Comparison of ENCODE assay signal across 1 cellular context in the genomic region with DNA sequence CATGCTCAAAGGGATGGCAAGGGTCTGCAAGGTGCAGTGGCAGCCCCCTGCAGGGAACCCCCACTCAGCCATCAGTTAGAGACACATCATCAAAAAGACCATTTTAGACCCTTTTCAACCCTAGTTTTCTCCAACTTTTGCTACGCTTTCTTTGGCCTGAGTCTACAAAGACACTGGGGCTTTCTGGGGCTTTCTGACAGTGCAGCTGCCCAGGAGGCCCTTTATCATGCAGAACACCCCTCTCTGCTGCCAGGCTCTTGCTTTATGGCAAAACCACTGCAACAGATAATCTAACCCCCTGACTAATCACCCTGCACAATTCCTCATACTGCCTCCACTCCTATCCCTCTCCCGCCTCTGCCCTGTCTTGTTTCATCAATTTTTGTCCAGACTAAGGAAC.
TF ChIP-seq lines count a peak whose summit lies in the region.

No MANE protein-coding gene starts in this region.

TF ChIP-seq in K562, 482 proteins besides CTCF, POLR2A, EP300 and RAD21 (continued from another document):
- TF ChIP-seq ZNF174 (CRISPR knock-in tag; IDR thresholded peaks at IDR 0.05), result no peak
- TF ChIP-seq, protein P1, sequence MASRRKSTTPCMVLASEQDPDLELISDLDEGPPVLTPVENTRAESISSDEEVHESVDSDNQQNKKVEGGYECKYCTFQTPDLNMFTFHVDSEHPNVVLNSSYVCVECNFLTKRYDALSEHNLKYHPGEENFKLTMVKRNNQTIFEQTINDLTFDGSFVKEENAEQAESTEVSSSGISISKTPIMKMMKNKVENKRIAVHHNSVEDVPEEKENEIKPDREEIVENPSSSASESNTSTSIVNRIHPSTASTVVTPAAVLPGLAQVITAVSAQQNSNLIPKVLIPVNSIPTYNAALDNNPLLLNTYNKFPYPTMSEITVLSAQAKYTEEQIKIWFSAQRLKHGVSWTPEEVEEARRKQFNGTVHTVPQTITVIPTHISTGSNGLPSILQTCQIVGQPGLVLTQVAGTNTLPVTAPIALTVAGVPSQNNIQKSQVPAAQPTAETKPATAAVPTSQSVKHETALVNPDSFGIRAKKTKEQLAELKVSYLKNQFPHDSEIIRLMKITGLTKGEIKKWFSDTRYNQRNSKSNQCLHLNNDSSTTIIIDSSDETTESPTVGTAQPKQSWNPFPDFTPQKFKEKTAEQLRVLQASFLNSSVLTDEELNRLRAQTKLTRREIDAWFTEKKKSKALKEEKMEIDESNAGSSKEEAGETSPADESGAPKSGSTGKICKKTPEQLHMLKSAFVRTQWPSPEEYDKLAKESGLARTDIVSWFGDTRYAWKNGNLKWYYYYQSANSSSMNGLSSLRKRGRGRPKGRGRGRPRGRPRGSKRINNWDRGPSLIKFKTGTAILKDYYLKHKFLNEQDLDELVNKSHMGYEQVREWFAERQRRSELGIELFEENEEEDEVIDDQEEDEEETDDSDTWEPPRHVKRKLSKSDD (conservative IDR thresholded peaks at IDR 0.05; ENCODE audit: low read length), result no peak
- peak; percentile 51 for TF ChIP-seq CBFA2T3 (IDR thresholded peaks at IDR 0.05)
